ENCODE assay signal across 8 cellular contexts in the genomic region with DNA sequence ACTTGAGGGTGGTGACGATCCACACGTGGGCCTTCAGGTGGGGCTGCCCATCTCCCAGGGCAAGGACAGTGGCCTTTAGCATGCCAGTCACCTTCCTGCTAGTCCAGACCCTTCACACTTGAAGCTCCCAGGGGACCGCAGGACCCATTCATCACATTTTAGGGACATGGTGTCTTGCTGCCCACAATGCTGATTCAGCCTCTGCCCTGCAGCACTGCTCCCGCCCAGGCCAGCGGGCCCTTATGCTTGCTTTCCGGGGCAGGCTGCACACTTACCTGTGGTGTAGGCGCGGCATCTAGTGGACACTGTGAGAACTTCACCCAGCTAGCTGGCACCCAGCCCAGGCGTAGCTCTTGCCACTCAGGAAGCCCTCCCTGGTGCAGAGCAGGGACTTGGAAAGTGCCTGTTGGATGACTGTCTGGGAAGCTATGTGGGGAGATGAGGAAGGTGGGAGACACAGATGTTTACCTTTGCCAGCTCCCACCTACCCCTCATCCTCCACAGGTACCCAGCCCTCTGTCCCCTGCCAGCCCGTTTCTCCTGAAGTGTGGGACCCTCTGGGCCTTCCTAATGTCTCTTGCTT. TPM values are rescaled to one million over a fixed set of nuclear protein-coding genes. Genes with fewer than 3 reads are reported as not detected.
DNase-seq lines count a peak whose midpoint lies in the region; ATAC-seq and TF ChIP-seq lines count a peak whose summit lies in the region.

No MANE protein-coding gene starts in this region.

- H3K36me3 ChIP-seq in CD4-positive, alpha-beta memory T cell (ENCODE audit: insufficient read depth, low read length) = no peaks in the 10 kb centered on the region

- intact Hi-C loops in CD4-positive, alpha-beta memory T cell (cut with micrococcal nuclease) = loop anchor here (1.0 to 2.0 kb wide), 5 partner anchors 130 to 1024 kb away; no protein-coding TSS in a partner anchor

- CTCF ChIA-PET in CD4-positive, alpha-beta memory T cell (lab: Charles Lee; ENCODE audit: partially characterized antibody) = interaction anchor here (0.7 to 4.9 kb wide), 49 partner anchors 8 to 1024 kb away, joined by 3 to 33 read pairs (median 4); no protein-coding TSS in a partner anchor

- H3K4me3 Mint-ChIP-seq in CD4-positive, alpha-beta memory T cell = no peak overlapping the region
- no peak overlapping the region for H3K4me3 Mint-ChIP-seq in activated T-cell treated with anti-CD3 and anti-CD28 coated beads, Interleukin-2, amount 50 U/mL, for 24 hours
- no peak overlapping the region for H3K4me3 Mint-ChIP-seq in natural killer cell treated with Interleukin-12 subunit alpha and Interleukin-12 subunit beta and Interleukin-15 and Interleukin-18, amount 100 ng/mL, for 72 hours
- no peak overlapping the region for H3K4me3 Mint-ChIP-seq in stimulated activated memory B cell treated with anti-CD40 and anti-IgM and Interleukin-4, amounts not matched to agents 10 μg/mL and 1 μg/mL and 100 μg/mL, for 72 hours

- H3K27ac ChIP-seq in CD4-positive, alpha-beta memory T cell (ENCODE audit: low read depth, low read length) = no peak overlapping the region

- H3K4me3 ChIP-seq in CD4-positive, alpha-beta memory T cell (ENCODE audit: low read length in 2 of 2) = no peak overlapping the region

- H3K36me3 Mint-ChIP-seq in CD4-positive, alpha-beta memory T cell = no peaks in the 10 kb centered on the region
- no peaks in the 10 kb centered on the region for H3K36me3 Mint-ChIP-seq in activated T-cell treated with anti-CD3 and anti-CD28 coated beads, Interleukin-2, amount 50 U/mL, for 24 hours (ENCODE audit: low read depth)
- no peaks in the 10 kb centered on the region for H3K36me3 Mint-ChIP-seq in natural killer cell treated with Interleukin-12 subunit alpha and Interleukin-12 subunit beta and Interleukin-15 and Interleukin-18, amount 100 ng/mL, for 72 hours
- H3K36me3 Mint-ChIP-seq in stimulated activated memory B cell treated with anti-CD40 and anti-IgM and Interleukin-4, amounts not matched to agents 10 μg/mL and 1 μg/mL and 100 μg/mL, for 72 hours = no peaks in the 10 kb centered on the region

- no peaks in the 10 kb centered on the region for H3K27me3 ChIP-seq in CD4-positive, alpha-beta memory T cell (ENCODE audit: insufficient read depth, low read length)

- DNase-seq in CD4-positive, alpha-beta memory T cell = peak; percentile 73 to 79 (median 77)
- peak; percentile 93 for DNase-seq in KBM-7
- DNase-seq in activated T-cell treated with anti-CD3 and anti-CD28 coated beads, Interleukin-2, amount 50 U/mL, for 24 hours = peak; percentile 89
- DNase-seq in fibroblast of gingiva (ENCODE audit: low read depth) = peak; percentile 76
- peak; percentile 79 for DNase-seq in natural killer cell treated with Interleukin-12 subunit alpha and Interleukin-12 subunit beta and Interleukin-15 and Interleukin-18, amount 100 ng/mL, for 72 hours (ENCODE audit: low spot score)

- no peaks in the 10 kb centered on the region for H3K9me3 Mint-ChIP-seq in CD4-positive, alpha-beta memory T cell
- H3K9me3 Mint-ChIP-seq in activated T-cell treated with anti-CD3 and anti-CD28 coated beads, Interleukin-2, amount 50 U/mL, for 24 hours = no peaks in the 10 kb centered on the region
- no peaks in the 10 kb centered on the region for H3K9me3 Mint-ChIP-seq in natural killer cell treated with Interleukin-12 subunit alpha and Interleukin-12 subunit beta and Interleukin-15 and Interleukin-18, amount 100 ng/mL, for 72 hours
- H3K9me3 Mint-ChIP-seq in stimulated activated memory B cell treated with anti-CD40 and anti-IgM and Interleukin-4, amounts not matched to agents 10 μg/mL and 1 μg/mL and 100 μg/mL, for 72 hours = no peaks in the 10 kb centered on the region

- no peak overlapping the region for H3K27ac Mint-ChIP-seq in CD4-positive, alpha-beta memory T cell
- no peak overlapping the region for H3K27ac Mint-ChIP-seq in activated T-cell treated with anti-CD3 and anti-CD28 coated beads, Interleukin-2, amount 50 U/mL, for 24 hours
- H3K27ac Mint-ChIP-seq in natural killer cell treated with Interleukin-12 subunit alpha and Interleukin-12 subunit beta and Interleukin-15 and Interleukin-18, amount 100 ng/mL, for 72 hours = no peak overlapping the region
- H3K27ac Mint-ChIP-seq in stimulated activated memory B cell treated with anti-CD40 and anti-IgM and Interleukin-4, amounts not matched to agents 10 μg/mL and 1 μg/mL and 100 μg/mL, for 72 hours = no peak overlapping the region

- POLR2A ChIA-PET in CD4-positive, alpha-beta memory T cell (lab: Charles Lee; ENCODE audit: partially characterized antibody) = interaction anchor here (0.6 to 1.6 kb wide), 3 partner anchors 36 to 270 kb away, joined by 3 to 7 read pairs (median 3); a partner anchor contains a TSS

- no peaks in the 10 kb centered on the region for H3K9me3 ChIP-seq in CD4-positive, alpha-beta memory T cell (ENCODE audit: control insufficient read depth in 1 of 2, low read length in 2 of 2)

- ATAC-seq in GM19467 (IDR thresholded peaks at IDR 0.05; ENCODE audit: unreplicated experiment) = peak; percentile 68
- ATAC-seq in natural killer cell treated with Interleukin-12 subunit alpha and Interleukin-12 subunit beta and Interleukin-15 and Interleukin-18, amount 100 ng/mL, for 72 hours = peak; percentile 88 to 89
- ATAC-seq in stimulated activated memory B cell treated with anti-CD40 and anti-IgM and Interleukin-4, amounts not matched to agents 10 μg/mL and 1 μg/mL and 100 μg/mL, for 72 hours = peak; percentile 86

- peaks cover 0 to 2% of the 10 kb centered on the region in 2 donors for H3K27me3 Mint-ChIP-seq in CD4-positive, alpha-beta memory T cell
- H3K27me3 Mint-ChIP-seq in activated T-cell treated with anti-CD3 and anti-CD28 coated beads, Interleukin-2, amount 50 U/mL, for 24 hours = no peaks in the 10 kb centered on the region
- peaks cover 0 to 10% of the 10 kb centered on the region in 2 donors for H3K27me3 Mint-ChIP-seq in natural killer cell treated with Interleukin-12 subunit alpha and Interleukin-12 subunit beta and Interleukin-15 and Interleukin-18, amount 100 ng/mL, for 72 hours
- peaks cover 11% of the 10 kb centered on the region for H3K27me3 Mint-ChIP-seq in stimulated activated memory B cell treated with anti-CD40 and anti-IgM and Interleukin-4, amounts not matched to agents 10 μg/mL and 1 μg/mL and 100 μg/mL, for 72 hours

- peaks cover 5% of the 10 kb centered on the region for H3K4me1 ChIP-seq in CD4-positive, alpha-beta memory T cell (ENCODE audit: insufficient read depth, low read length)

- peaks cover 0 to 4% (median 0%) of the 10 kb centered on the region in 4 donors for H3K4me1 Mint-ChIP-seq in CD4-positive, alpha-beta memory T cell
- H3K4me1 Mint-ChIP-seq in activated T-cell treated with anti-CD3 and anti-CD28 coated beads, Interleukin-2, amount 50 U/mL, for 24 hours (ENCODE audit: low read depth) = no peaks in the 10 kb centered on the region
- H3K4me1 Mint-ChIP-seq in natural killer cell treated with Interleukin-12 subunit alpha and Interleukin-12 subunit beta and Interleukin-15 and Interleukin-18, amount 100 ng/mL, for 72 hours (ENCODE audit: low read depth in 2 of 2) = no peaks in the 10 kb centered on the region
- H3K4me1 Mint-ChIP-seq in stimulated activated memory B cell treated with anti-CD40 and anti-IgM and Interleukin-4, amounts not matched to agents 10 μg/mL and 1 μg/mL and 100 μg/mL, for 72 hours = no peaks in the 10 kb centered on the region

- in situ Hi-C loops in KBM-7 (cut with MboI; ENCODE audit: low pct_unique_long_range_greater_than_20kb, low sequenced_read_pairs) = loop anchor here (10.0 kb wide), 2 partner anchors 126 to 256 kb away; no protein-coding TSS in a partner anchor

TF ChIP-seq in PFSK-1, 5 proteins besides CTCF, POLR2A, EP300 and RAD21:
- no peak for TF ChIP-seq SIN3A (IDR thresholded peaks at IDR 0.05; ENCODE audit: borderline replicate concordance, insufficient read depth, low read length)
- peak; percentile 63 for TF ChIP-seq FOXP2 (optimal IDR thresholded peaks at IDR 0.05; ENCODE audit: borderline replicate concordance, extremely low read depth, extremely low read length, insufficient read depth)

RNA-seq across cellular contexts. Expression of a gene that starts 26.3 kb away (rescaled TPM):
- total RNA-seq in CD4-positive, alpha-beta memory T cell = 100 to 1,000 TPM in 1 of 2 experiments, 10 to 100 TPM in 1; 94.3 to 103 TPM
- polyA plus RNA-seq in CD4-positive, alpha-beta memory T cell = 10 to 100 TPM in 1 of 2 donors, 1 to 10 TPM in 1; 5.5 to 15.5 TPM
- 18.0 TPM for polyA plus RNA-seq in PFSK-1 (2012; ENCODE audit: insufficient read length, low read depth)
- total RNA-seq in natural killer cell treated with Interleukin-12 subunit alpha and Interleukin-12 subunit beta and Interleukin-15 and Interleukin-18, amount 100 ng/mL, for 72 hours = 10 to 100 TPM; 58.3 to 74.3 TPM
